Comparison of ENCODE assay signal across 17 cellular contexts in the genomic region with DNA sequence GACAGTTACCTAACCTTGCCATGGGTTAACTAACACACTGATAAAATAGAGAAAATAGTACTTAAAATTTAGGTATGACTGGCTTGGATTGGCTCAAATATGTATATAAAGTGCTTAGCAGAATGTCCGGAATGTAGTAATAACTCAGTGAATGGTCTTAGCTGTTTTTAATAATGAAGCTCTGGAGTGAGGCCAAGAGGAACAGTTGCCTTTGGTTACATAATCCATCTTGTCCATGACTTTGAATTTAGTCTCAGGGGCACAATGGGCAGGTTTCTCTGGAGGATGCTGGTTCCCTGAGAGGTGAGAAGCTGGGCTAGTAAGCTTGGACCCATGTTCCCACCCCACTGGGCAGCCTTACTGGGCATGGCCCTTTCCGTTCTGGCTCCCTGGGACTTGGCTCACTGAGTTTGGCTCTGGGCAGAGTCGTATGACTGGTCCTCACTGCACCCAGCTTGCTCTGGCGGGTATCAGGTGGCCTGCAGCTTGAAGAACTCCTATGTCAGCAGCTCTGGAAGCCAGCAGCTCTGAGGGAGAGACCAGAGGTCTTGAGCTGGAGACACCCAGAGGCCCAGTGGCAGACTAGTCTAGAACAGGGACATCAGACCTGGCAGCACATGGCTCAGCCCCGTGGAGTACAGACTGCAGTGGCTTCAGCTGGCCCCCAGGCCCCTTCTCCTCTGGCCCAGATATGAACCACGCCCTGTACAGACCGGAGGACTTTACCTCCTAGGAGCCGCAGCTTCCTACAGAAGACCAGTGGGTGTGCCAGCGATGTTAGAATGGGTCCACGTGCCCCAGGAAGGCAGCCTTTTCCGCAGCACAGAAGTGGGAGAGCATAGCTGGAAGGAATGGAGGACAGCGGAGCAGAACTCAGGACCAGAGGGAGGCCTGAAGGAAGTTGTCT. TPM values are rescaled to one million over a fixed set of nuclear protein-coding genes. Genes with fewer than 3 reads are reported as not detected.
A peak's percentile ranks its signal among the peaks of the same experiment; 100 is the strongest.
DNase-seq lines count a peak whose midpoint lies in the region; ATAC-seq and TF ChIP-seq lines count a peak whose summit lies in the region.
"Had no signal": no experiment of that assay in that cellular context is flagged by ENCODE, and none has a peak within 500 bp of the region (broad histone marks: within the 10 kb centered on the region; RNA-seq: fewer than 3 reads in every experiment).

No MANE protein-coding gene starts in this region.

- POLR2A ChIA-PET in activated CD4-positive, alpha-beta memory T cell treated with anti-CD3 and anti-CD28 coated beads for 36 hours (lab: Charles Lee): no interaction called here

- no peak overlapping the region for H3K27ac ChIP-seq in GM23248
- H3K27ac ChIP-seq: BLaER1, cardiac muscle cell, KMS-11, ovary, testis had no signal

- TF ChIP-seq CTCF in AG09309 (IDR thresholded peaks at IDR 0.05; ENCODE audit: control insufficient read depth, insufficient read depth, low read depth, low read length, missing control alignments) (no peak), mucosa of descending colon (IDR thresholded peaks at IDR 0.05) (no peak), GM13977 (IDR thresholded peaks at IDR 0.05; ENCODE audit: extremely low read depth, insufficient read depth, missing control alignments) (no peak)

- no peaks in the 10 kb centered on the region for H3K4me1 ChIP-seq in GM23248 (ENCODE audit: insufficient read depth)
- H3K4me1 ChIP-seq in mucosa of descending colon (ENCODE audit: low read depth): no peaks in the 10 kb centered on the region
- H3K4me1 ChIP-seq: testis had no signal

- in situ Hi-C loops in GM23248 (cut with MboI) (no loop called here), GM13977 (cut with MboI; ENCODE audit: low pct_unique_long_range_greater_than_20kb, low sequenced_read_pairs, unreplicated experiment) (no loop called here)

- WGBS in GM23248 (ENCODE audit: low coverage in 1 of 2, low lambda C conversion rate in 2 of 2, missing lambda C conversion rate in 2 of 2), 2 experiments: 59 to 78% methylated on average over 10 to 12 of the region's 12 CpGs

- H3K4me2 ChIP-seq in GM23248 (ENCODE audit: unreplicated experiment): no peak overlapping the region
- H3K4me2 ChIP-seq: BLaER1, GM23338 had no signal

- peaks cover 5% of the 10 kb centered on the region for H3K27me3 ChIP-seq in GM23248 (replicated peaks; ENCODE audit: insufficient read depth)
- H3K27me3 ChIP-seq: BLaER1, cardiac muscle cell, ovary, testis had no signal

- H3K36me3 Mint-ChIP-seq in activated CD4-positive, alpha-beta memory T cell treated with anti-CD3 and anti-CD28 coated beads for 36 hours: no peaks in the 10 kb centered on the region

- H3K4me3 ChIP-seq in AG09309 (ENCODE audit: control insufficient read depth, low read depth, low read length) (no peak overlapping the region), GM23248 (no peak overlapping the region), mucosa of descending colon (no peak overlapping the region)
- H3K4me3 ChIP-seq: BLaER1, cardiac muscle cell, GM23338, ovary, testis had no signal

- CTCF ChIA-PET in activated CD4-positive, alpha-beta memory T cell treated with anti-CD3 and anti-CD28 coated beads for 36 hours (lab: Charles Lee): no interaction called here

- no peaks in the 10 kb centered on the region for H3K79me2 ChIP-seq in GM23248 (ENCODE audit: insufficient read depth)

- no peaks in the 10 kb centered on the region for H3K9me2 ChIP-seq in GM23248 (ENCODE audit: insufficient read depth)

- H3K27me3 Mint-ChIP-seq in activated CD4-positive, alpha-beta memory T cell treated with anti-CD3 and anti-CD28 coated beads for 36 hours: peaks cover 6% of the 10 kb centered on the region

- no peak overlapping the region for H3K9ac ChIP-seq in GM23248
- H3K9ac ChIP-seq: BLaER1, KMS-11 had no signal

- intact Hi-C loops in mucosa of descending colon (cut with DNase I, micrococcal nuclease) (no loop called here), posterior cingulate gyrus (cut with DNase I) (no loop called here)
- intact Hi-C loops in activated CD4-positive, alpha-beta memory T cell treated with anti-CD3 and anti-CD28 coated beads for 36 hours (cut with micrococcal nuclease): no loop called here

- H3K27ac Mint-ChIP-seq in activated CD4-positive, alpha-beta memory T cell treated with anti-CD3 and anti-CD28 coated beads for 36 hours: no peak overlapping the region
- H3K27ac Mint-ChIP-seq: activated naive CD8-positive, alpha-beta T cell treated with anti-CD3 and anti-CD28 coated beads, Interleukin-2, amount 10 ng/mL, durations not matched to agents 7 days and 5 days; activated T-cell treated with anti-CD3 and anti-CD28 coated beads, Interleukin-2, amount 50 U/mL, for 72 hours; GM23338 had no signal

- H3K9me3 Mint-ChIP-seq in activated CD4-positive, alpha-beta memory T cell treated with anti-CD3 and anti-CD28 coated beads for 36 hours: no peaks in the 10 kb centered on the region
- H3K9me3 Mint-ChIP-seq: activated naive CD8-positive, alpha-beta T cell treated with anti-CD3 and anti-CD28 coated beads, Interleukin-2, amount 10 ng/mL, durations not matched to agents 7 days and 5 days; activated T-cell treated with anti-CD3 and anti-CD28 coated beads, Interleukin-2, amount 50 U/mL, for 72 hours had no signal

- no peak overlapping the region for H3K4me3 Mint-ChIP-seq in activated CD4-positive, alpha-beta memory T cell treated with anti-CD3 and anti-CD28 coated beads for 36 hours
- H3K4me3 Mint-ChIP-seq: activated naive CD8-positive, alpha-beta T cell treated with anti-CD3 and anti-CD28 coated beads, Interleukin-2, amount 10 ng/mL, durations not matched to agents 7 days and 5 days; activated T-cell treated with anti-CD3 and anti-CD28 coated beads, Interleukin-2, amount 50 U/mL, for 72 hours; GM23338 had no signal

- ATAC-seq in mucosa of descending colon: peak; percentile 88
- ATAC-seq: activated T-cell treated with anti-CD3 and anti-CD28 coated beads, Interleukin-2, amount 50 U/mL, for 72 hours; GM23338 had no signal

- H3K4me1 Mint-ChIP-seq in activated CD4-positive, alpha-beta memory T cell treated with anti-CD3 and anti-CD28 coated beads for 36 hours (ENCODE audit: low read depth): peaks cover 10% of the 10 kb centered on the region

- no peaks in the 10 kb centered on the region for H4K20me1 ChIP-seq in GM23248 (ENCODE audit: insufficient read depth)
- H4K20me1 ChIP-seq: BLaER1 had no signal

- H3F3A ChIP-seq in GM23248 (ENCODE audit: insufficient read depth): no peaks in the 10 kb centered on the region

- DNase-seq in AG09309 (ENCODE audit: low read depth) (peak; percentile 34), GM23248 (peak; percentile 33), cerebellar cortex (ENCODE audit: low spot score) (peak; percentile 22), mucosa of descending colon (peak in 2 of 3 donors; percentile 53 to 64), activated gamma-delta T cell (lab: John Stamatoyannopoulos, UW) (no peak), posterior cingulate gyrus (no peak), GM13977 (ENCODE audit: low spot score) (no peak)
- DNase-seq in activated CD4-positive, alpha-beta memory T cell treated with anti-CD3 and anti-CD28 coated beads for 36 hours: no peak
- DNase-seq: activated CD4-positive, alpha-beta T cell treated with anti-CD3 and anti-CD28 coated beads, Interleukin-2, amount 50 U/mL, for 48 hours; activated naive CD8-positive, alpha-beta T cell treated with anti-CD3 and anti-CD28 coated beads, Interleukin-2, amount 10 ng/mL, durations not matched to agents 7 days and 5 days; activated T-cell treated with anti-CD3 and anti-CD28 coated beads, Interleukin-2, amount 50 U/mL, for 72 hours; ovary; testis had no signal

- no peaks in the 10 kb centered on the region for H3K36me3 ChIP-seq in GM23248 (ENCODE audit: low read depth)
- H3K36me3 ChIP-seq in mucosa of descending colon (ENCODE audit: low read depth): no peaks in the 10 kb centered on the region
- H3K36me3 ChIP-seq: BLaER1, cardiac muscle cell, ovary had no signal

- no peaks in the 10 kb centered on the region for H3K9me3 ChIP-seq in GM23248 (ENCODE audit: low read depth)
- no peaks in the 10 kb centered on the region for H3K9me3 ChIP-seq in mucosa of descending colon
- H3K9me3 ChIP-seq: BLaER1, ovary, testis had no signal

- no peak overlapping the region for H2AFZ ChIP-seq in GM23248
- H2AFZ ChIP-seq: GM23338 had no signal

RNA-seq across cellular contexts. Expression of a gene that starts 40.4 kb away (rescaled TPM):
- 0.25 TPM in 1 of 2 replicates, not detected in the other for total RNA-seq in GM23248 (2014; rRNA removed; shearing (Covaris generic))
- polyA plus RNA-seq in GM23248 (2016; fragmentation: Nextera tagmentation; extraction: Ambion mirVana): 0.19 and 0.20 TPM in 2 replicates
- total RNA-seq in mucosa of descending colon: 10 to 100 TPM; 16.5 to 37.4 (median 32.1) TPM
- 10 to 100 TPM; 13.8 to 14.0 TPM for total RNA-seq in activated CD4-positive, alpha-beta memory T cell treated with anti-CD3 and anti-CD28 coated beads for 36 hours

Comparison
In these comparisons a context has a peak if more than half of its experiments do, and no peak if none do; other contexts are left out.
1. DNase-seq: peak in AG09309 (single experiment), GM23248 (single experiment), cerebellar cortex (single experiment) and mucosa of descending colon (2 of 3); none in activated gamma-delta T cell (single experiment), posterior cingulate gyrus (0 of 10), activated CD4-positive, alpha-beta memory T cell treated with anti-CD3 and anti-CD28 coated beads for 36 hours (single experiment) and GM13977 (single experiment).
2. RNA of a gene that starts 40.4 kb away (total RNA-seq): 16.5 to 37.4 TPM in mucosa of descending colon and 13.8 to 14.0 TPM in activated CD4-positive, alpha-beta memory T cell treated with anti-CD3 and anti-CD28 coated beads for 36 hours; 0.25 TPM in GM23248; every median in the first group is over 10 times any median in the second.